12 cellular contexts compared by ENCODE assay signal in genomic region chr6:156028310-156029131, GRCh38.
DNase-seq lines count a peak whose midpoint lies in the region; ATAC-seq, FAIRE-seq and TF ChIP-seq lines count a peak whose summit lies in the region.
"Had no signal": no experiment of that assay in that cellular context is flagged by ENCODE, and none has a peak within 500 bp of the region (broad histone marks: within the 10 kb centered on the region; RNA-seq: fewer than 3 reads in every experiment).

No MANE protein-coding gene starts in this region.

- H3K4me3 Mint-ChIP-seq in stimulated activated naive CD8-positive, alpha-beta T cell treated with anti-CD3 and anti-CD28 coated beads, Interleukin-15, amount 100 ng/mL, for 72 hours, result peak overlapping the region in 1 of 2 donors; percentile 50

- peak; percentile 40 for ATAC-seq in stimulated activated naive CD8-positive, alpha-beta T cell treated with anti-CD3 and anti-CD28 coated beads, Interleukin-15, amount 100 ng/mL, for 72 hours
- no peak for ATAC-seq in HG02885 (IDR thresholded peaks at IDR 0.05; ENCODE audit: poor library complexity, unreplicated experiment)

- H3K9me1 ChIP-seq in endothelial cell of umbilical vein (replicated peaks; ENCODE audit: control insufficient read depth, extremely low read depth, insufficient read depth, low read length), result no peaks in the 10 kb centered on the region

- H4K20me1 ChIP-seq in endothelial cell of umbilical vein (replicated peaks; ENCODE audit: control insufficient read depth, extremely low read depth, insufficient read depth, low read length), result no peaks in the 10 kb centered on the region

- peaks cover 13% of the 10 kb centered on the region for H3K4me1 Mint-ChIP-seq in stimulated activated naive CD8-positive, alpha-beta T cell treated with anti-CD3 and anti-CD28 coated beads, Interleukin-15, amount 100 ng/mL, for 72 hours

- no peaks in the 10 kb centered on the region for H3K36me3 ChIP-seq in endothelial cell of umbilical vein (ENCODE audit: control insufficient read depth in 2 of 2, extremely low read depth in 1 of 2, insufficient read depth in 2 of 2, low read length in 2 of 2)
- H3K36me3 ChIP-seq: brain microvascular endothelial cell had no signal

- FAIRE-seq in endothelial cell of umbilical vein (lab: Jason Lieb, UNC), result no peak

- H3K4me2 ChIP-seq in endothelial cell of umbilical vein (ENCODE audit: insufficient read depth, low read length), result no peak overlapping the region

- TF ChIP-seq CTCF in endothelial cell of umbilical vein (IDR thresholded peaks at IDR 0.05; ENCODE audit: extremely low read depth in 1 of 2, insufficient read depth in 1 of 2, low read depth in 1 of 2, low read length in 2 of 2), result no peak

- DNase-seq in activated naive CD4-positive, alpha-beta T cell treated with Interleukin-2 at 50 U/mL for 16 hours, result peak; percentile 15
- no peak for DNase-seq in activated naive CD4-positive, alpha-beta T cell treated with anti-CD3 and anti-CD28 coated beads, Interleukin-2, amount 50 U/mL, for 16 hours
- DNase-seq in SHP77 treated with DMSO at 0.1 percent for 48 hours (lab: John Stamatoyannopoulos, UW) (peak; percentile 38), endothelial cell of umbilical vein (ENCODE audit: low read depth, low spot score) (peak; percentile 31), NAMALWA (ENCODE audit: low spot score) (no peak), islet precursor cell (no peak)
- DNase-seq in stimulated activated naive CD8-positive, alpha-beta T cell treated with anti-CD3 and anti-CD28 coated beads, Interleukin-15, amount 100 ng/mL, for 72 hours, result no peak
- DNase-seq: brain microvascular endothelial cell; C1 segment of cervical spinal cord; H7; stimulated activated CD4-positive, alpha-beta T cell treated with anti-CD3 and anti-CD28 coated beads, Interleukin-12 subunit alpha, Interleukin-12 subunit beta, amount 100 ng/mL, for 4 hours had no signal

- H3K4me3 ChIP-seq in endothelial cell of umbilical vein (replicated peaks in 1 of 3; ENCODE audit: insufficient read depth in 1 of 3, low read depth in 1 of 3, low read length in 3 of 3), result no peak overlapping the region

- no peaks in the 10 kb centered on the region for H3K4me1 ChIP-seq in endothelial cell of umbilical vein (ENCODE audit: control insufficient read depth, extremely low read depth, insufficient read depth, low read length)

- dilution Hi-C loops in endothelial cell of umbilical vein (cut with MboI; ENCODE audit: extremely low pct_ligation_motif_present, low sequenced_read_pairs), result no loop called here

- POLR2A ChIA-PET in endothelial cell of umbilical vein (lab: Charles Lee), result no interaction called here

- H3K9me3 ChIP-seq in endothelial cell of umbilical vein (replicated peaks; ENCODE audit: control insufficient read depth, insufficient read depth, low read length), result no peaks in the 10 kb centered on the region

- no peaks in the 10 kb centered on the region for H3K27me3 ChIP-seq in endothelial cell of umbilical vein (ENCODE audit: control insufficient read depth in 2 of 2, insufficient read depth in 2 of 2, low read length in 2 of 2)
- H3K27me3 ChIP-seq: brain microvascular endothelial cell had no signal

- no peak overlapping the region for H3K27ac Mint-ChIP-seq in stimulated activated naive CD8-positive, alpha-beta T cell treated with anti-CD3 and anti-CD28 coated beads, Interleukin-15, amount 100 ng/mL, for 72 hours

- H3K79me2 ChIP-seq in endothelial cell of umbilical vein (ENCODE audit: control insufficient read depth, insufficient read depth, low read length), result no peaks in the 10 kb centered on the region

- H3K27ac ChIP-seq in endothelial cell of umbilical vein (ENCODE audit: insufficient read depth, low read depth, low read length), result no peak overlapping the region
- H3K27ac ChIP-seq: brain microvascular endothelial cell had no signal

- H3K27me3 Mint-ChIP-seq in stimulated activated naive CD8-positive, alpha-beta T cell treated with anti-CD3 and anti-CD28 coated beads, Interleukin-15, amount 100 ng/mL, for 72 hours, result no peaks in the 10 kb centered on the region

- H2AFZ ChIP-seq in endothelial cell of umbilical vein (ENCODE audit: low read depth, low read length), result peak overlapping the region; percentile 34

- BruUV-seq in endothelial cell of umbilical vein (replicated peaks; lab: Mats Ljungman, UMichigan), result no TSS peak

- CTCF ChIA-PET in endothelial cell of umbilical vein (lab: Charles Lee), result no interaction called here

- TF ChIP-seq POLR2A in endothelial cell of umbilical vein (IDR thresholded peaks at IDR 0.05; ENCODE audit: low read depth, low read length), result no peak

- H3K9ac ChIP-seq in endothelial cell of umbilical vein (replicated peaks; ENCODE audit: extremely low read depth, insufficient read depth, low read length), result no peak overlapping the region

- intact Hi-C loops in endothelial cell of umbilical vein (cut with micrococcal nuclease), result no loop called here

- H3K9me3 Mint-ChIP-seq in stimulated activated naive CD8-positive, alpha-beta T cell treated with anti-CD3 and anti-CD28 coated beads, Interleukin-15, amount 100 ng/mL, for 72 hours, result peaks cover 23 to 31% of the 10 kb centered on the region in 2 donors

TF ChIP-seq in endothelial cell of umbilical vein, 7 proteins besides CTCF, POLR2A, EP300 and RAD21:
- TF ChIP-seq JUN (IDR thresholded peaks at IDR 0.05; ENCODE audit: borderline replicate concordance, insufficient read depth, insufficient read length, low read depth), result no peak
- TF ChIP-seq GATA2 (IDR thresholded peaks at IDR 0.05; ENCODE audit: insufficient read depth, insufficient read length, low read depth, low read length), result no peak

Comparison
In these comparisons a context has a peak if more than half of its experiments do, and no peak if none do; other contexts are left out.
1. DNase-seq: peak in activated naive CD4-positive, alpha-beta T cell treated with Interleukin-2 at 50 U/mL for 16 hours (single experiment), SHP77 treated with DMSO at 0.1 percent for 48 hours (single experiment) and endothelial cell of umbilical vein (single experiment); none in activated naive CD4-positive, alpha-beta T cell treated with anti-CD3 and anti-CD28 coated beads, Interleukin-2, amount 50 U/mL, for 16 hours (single experiment), stimulated activated naive CD8-positive, alpha-beta T cell treated with anti-CD3 and anti-CD28 coated beads, Interleukin-15, amount 100 ng/mL, for 72 hours (0 of 2), NAMALWA (single experiment) and islet precursor cell (single experiment).